1 cellular context compared by ENCODE assay signal in the genomic region with DNA sequence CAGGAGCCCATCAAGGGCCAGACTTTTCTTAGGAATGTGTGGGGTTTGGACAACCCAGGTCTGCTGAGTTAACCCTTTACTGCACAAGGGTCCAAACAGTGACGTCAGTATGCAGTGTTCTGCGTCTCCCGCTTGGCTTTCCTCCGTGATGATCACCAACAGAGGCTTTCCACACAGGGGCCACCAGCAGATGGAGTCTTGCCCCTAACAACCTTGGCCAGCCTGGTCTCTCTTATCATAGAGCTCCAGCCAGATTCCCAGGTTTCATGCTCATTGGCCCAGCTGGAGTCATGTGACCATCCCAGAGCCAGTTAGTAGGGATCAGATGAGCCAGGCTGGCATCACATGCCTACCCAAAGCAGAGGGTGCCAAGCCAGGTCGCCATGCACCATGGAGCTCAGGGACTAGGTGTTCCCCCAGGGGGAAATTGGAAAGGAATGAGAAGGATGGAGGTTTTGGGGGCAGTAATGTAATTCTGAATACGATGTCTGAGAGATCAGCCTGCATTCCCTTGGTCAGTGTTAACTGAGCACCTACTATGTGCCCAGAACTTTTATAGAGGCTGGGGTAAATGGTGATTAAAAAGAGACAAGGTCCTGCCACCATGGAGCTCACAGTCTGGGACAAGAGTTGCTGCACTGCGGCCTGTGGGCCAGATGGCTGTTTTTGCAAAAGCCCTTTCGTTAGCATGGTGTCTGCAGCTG.
TF ChIP-seq lines count a peak whose summit lies in the region.

No MANE protein-coding gene starts in this region.

TF ChIP-seq in K562, 482 proteins besides CTCF, POLR2A, EP300 and RAD21 (continued from another document and continues in another):
- TF ChIP-seq, protein P1, sequence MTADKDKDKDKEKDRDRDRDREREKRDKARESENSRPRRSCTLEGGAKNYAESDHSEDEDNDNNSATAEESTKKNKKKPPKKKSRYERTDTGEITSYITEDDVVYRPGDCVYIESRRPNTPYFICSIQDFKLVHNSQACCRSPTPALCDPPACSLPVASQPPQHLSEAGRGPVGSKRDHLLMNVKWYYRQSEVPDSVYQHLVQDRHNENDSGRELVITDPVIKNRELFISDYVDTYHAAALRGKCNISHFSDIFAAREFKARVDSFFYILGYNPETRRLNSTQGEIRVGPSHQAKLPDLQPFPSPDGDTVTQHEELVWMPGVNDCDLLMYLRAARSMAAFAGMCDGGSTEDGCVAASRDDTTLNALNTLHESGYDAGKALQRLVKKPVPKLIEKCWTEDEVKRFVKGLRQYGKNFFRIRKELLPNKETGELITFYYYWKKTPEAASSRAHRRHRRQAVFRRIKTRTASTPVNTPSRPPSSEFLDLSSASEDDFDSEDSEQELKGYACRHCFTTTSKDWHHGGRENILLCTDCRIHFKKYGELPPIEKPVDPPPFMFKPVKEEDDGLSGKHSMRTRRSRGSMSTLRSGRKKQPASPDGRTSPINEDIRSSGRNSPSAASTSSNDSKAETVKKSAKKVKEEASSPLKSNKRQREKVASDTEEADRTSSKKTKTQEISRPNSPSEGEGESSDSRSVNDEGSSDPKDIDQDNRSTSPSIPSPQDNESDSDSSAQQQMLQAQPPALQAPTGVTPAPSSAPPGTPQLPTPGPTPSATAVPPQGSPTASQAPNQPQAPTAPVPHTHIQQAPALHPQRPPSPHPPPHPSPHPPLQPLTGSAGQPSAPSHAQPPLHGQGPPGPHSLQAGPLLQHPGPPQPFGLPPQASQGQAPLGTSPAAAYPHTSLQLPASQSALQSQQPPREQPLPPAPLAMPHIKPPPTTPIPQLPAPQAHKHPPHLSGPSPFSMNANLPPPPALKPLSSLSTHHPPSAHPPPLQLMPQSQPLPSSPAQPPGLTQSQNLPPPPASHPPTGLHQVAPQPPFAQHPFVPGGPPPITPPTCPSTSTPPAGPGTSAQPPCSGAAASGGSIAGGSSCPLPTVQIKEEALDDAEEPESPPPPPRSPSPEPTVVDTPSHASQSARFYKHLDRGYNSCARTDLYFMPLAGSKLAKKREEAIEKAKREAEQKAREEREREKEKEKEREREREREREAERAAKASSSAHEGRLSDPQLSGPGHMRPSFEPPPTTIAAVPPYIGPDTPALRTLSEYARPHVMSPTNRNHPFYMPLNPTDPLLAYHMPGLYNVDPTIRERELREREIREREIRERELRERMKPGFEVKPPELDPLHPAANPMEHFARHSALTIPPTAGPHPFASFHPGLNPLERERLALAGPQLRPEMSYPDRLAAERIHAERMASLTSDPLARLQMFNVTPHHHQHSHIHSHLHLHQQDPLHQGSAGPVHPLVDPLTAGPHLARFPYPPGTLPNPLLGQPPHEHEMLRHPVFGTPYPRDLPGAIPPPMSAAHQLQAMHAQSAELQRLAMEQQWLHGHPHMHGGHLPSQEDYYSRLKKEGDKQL (CRISPR knock-in tag; IDR thresholded peaks at IDR 0.05; ENCODE audit: borderline replicate concordance): no peak
- no peak for TF ChIP-seq POLR2B (IDR thresholded peaks at IDR 0.05; ENCODE audit: low read depth, partially characterized antibody)
- TF ChIP-seq HSF4 (CRISPR knock-in tag; IDR thresholded peaks at IDR 0.05; ENCODE audit: borderline replicate concordance): no peak
- no peak for TF ChIP-seq BHLHE40 (IDR thresholded peaks at IDR 0.05; ENCODE audit: low read length)
- no peak for TF ChIP-seq ZSCAN29 (IDR thresholded peaks at IDR 0.05)
- no peak for TF ChIP-seq XRCC3 (IDR thresholded peaks at IDR 0.05)
- no peak for TF ChIP-seq ETV1 (tag; conservative IDR thresholded peaks at IDR 0.05; ENCODE audit: low read depth)
- no peak for TF ChIP-seq LEF1 (IDR thresholded peaks at IDR 0.05)
- TF ChIP-seq, protein P2, sequence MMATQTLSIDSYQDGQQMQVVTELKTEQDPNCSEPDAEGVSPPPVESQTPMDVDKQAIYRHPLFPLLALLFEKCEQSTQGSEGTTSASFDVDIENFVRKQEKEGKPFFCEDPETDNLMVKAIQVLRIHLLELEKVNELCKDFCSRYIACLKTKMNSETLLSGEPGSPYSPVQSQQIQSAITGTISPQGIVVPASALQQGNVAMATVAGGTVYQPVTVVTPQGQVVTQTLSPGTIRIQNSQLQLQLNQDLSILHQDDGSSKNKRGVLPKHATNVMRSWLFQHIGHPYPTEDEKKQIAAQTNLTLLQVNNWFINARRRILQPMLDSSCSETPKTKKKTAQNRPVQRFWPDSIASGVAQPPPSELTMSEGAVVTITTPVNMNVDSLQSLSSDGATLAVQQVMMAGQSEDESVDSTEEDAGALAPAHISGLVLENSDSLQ (IDR thresholded peaks at IDR 0.05): no peak
- no peak for TF ChIP-seq OTX1 (CRISPR knock-in tag; IDR thresholded peaks at IDR 0.05)
- TF ChIP-seq, protein P3, sequence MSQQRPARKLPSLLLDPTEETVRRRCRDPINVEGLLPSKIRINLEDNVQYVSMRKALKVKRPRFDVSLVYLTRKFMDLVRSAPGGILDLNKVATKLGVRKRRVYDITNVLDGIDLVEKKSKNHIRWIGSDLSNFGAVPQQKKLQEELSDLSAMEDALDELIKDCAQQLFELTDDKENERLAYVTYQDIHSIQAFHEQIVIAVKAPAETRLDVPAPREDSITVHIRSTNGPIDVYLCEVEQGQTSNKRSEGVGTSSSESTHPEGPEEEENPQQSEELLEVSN (IDR thresholded peaks at IDR 0.05; ENCODE audit: borderline replicate concordance in 1 of 2, extremely low read depth in 1 of 2, insufficient read depth in 1 of 2, insufficient read length in 1 of 2, low read depth in 1 of 2, low read length in 1 of 2, poor library complexity in 1 of 2, severe bottlenecking in 1 of 2): no peak
- TF ChIP-seq ZNF586 (CRISPR knock-in tag; conservative IDR thresholded peaks at IDR 0.05): no peak
- TF ChIP-seq BCL6 (CRISPR knock-in tag; IDR thresholded peaks at IDR 0.05): no peak
- TF ChIP-seq, protein P4, sequence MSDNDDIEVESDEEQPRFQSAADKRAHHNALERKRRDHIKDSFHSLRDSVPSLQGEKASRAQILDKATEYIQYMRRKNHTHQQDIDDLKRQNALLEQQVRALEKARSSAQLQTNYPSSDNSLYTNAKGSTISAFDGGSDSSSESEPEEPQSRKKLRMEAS (CRISPR knock-in tag; IDR thresholded peaks at IDR 0.05): no peak
- TF ChIP-seq CBX8 (IDR thresholded peaks at IDR 0.05; ENCODE audit: borderline replicate concordance, extremely low read depth, low read depth, low read length, poor library complexity, severe bottlenecking): no peak
- TF ChIP-seq RCOR1 (IDR thresholded peaks at IDR 0.05; ENCODE audit: borderline replicate concordance in 1 of 2, low read depth in 2 of 2, low read length in 2 of 2): peak in 1 of 2 experiments; percentile 79; a peak in 1 of 4 replicates
- no peak for TF ChIP-seq TAF7 (tag; IDR thresholded peaks at IDR 0.05)
- TF ChIP-seq SOX6 (IDR thresholded peaks at IDR 0.05): peak; percentile 36; the same call in 1 of the 2 replicates
- no peak for TF ChIP-seq SREBF1 (IDR thresholded peaks at IDR 0.05; ENCODE audit: borderline replicate concordance, low read depth, low read length)
- TF ChIP-seq, protein P5, sequence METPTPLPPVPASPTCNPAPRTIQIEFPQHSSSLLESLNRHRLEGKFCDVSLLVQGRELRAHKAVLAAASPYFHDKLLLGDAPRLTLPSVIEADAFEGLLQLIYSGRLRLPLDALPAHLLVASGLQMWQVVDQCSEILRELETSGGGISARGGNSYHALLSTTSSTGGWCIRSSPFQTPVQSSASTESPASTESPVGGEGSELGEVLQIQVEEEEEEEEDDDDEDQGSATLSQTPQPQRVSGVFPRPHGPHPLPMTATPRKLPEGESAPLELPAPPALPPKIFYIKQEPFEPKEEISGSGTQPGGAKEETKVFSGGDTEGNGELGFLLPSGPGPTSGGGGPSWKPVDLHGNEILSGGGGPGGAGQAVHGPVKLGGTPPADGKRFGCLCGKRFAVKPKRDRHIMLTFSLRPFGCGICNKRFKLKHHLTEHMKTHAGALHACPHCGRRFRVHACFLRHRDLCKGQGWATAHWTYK (CRISPR knock-in tag; IDR thresholded peaks at IDR 0.05): no peak
- peak; percentile 69 for TF ChIP-seq CBFA2T2 (conservative IDR thresholded peaks at IDR 0.05)
- no peak for TF ChIP-seq MCM2 (IDR thresholded peaks at IDR 0.05; ENCODE audit: low read depth)
- TF ChIP-seq BRD4 (IDR thresholded peaks at IDR 0.05): no peak
- TF ChIP-seq ZNF695 (CRISPR knock-in tag; IDR thresholded peaks at IDR 0.05): no peak
- TF ChIP-seq, protein P6, sequence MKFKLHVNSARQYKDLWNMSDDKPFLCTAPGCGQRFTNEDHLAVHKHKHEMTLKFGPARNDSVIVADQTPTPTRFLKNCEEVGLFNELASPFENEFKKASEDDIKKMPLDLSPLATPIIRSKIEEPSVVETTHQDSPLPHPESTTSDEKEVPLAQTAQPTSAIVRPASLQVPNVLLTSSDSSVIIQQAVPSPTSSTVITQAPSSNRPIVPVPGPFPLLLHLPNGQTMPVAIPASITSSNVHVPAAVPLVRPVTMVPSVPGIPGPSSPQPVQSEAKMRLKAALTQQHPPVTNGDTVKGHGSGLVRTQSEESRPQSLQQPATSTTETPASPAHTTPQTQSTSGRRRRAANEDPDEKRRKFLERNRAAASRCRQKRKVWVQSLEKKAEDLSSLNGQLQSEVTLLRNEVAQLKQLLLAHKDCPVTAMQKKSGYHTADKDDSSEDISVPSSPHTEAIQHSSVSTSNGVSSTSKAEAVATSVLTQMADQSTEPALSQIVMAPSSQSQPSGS (CRISPR knock-in tag; IDR thresholded peaks at IDR 0.05): no peak
- TF ChIP-seq CAMTA2 (CRISPR knock-in tag; conservative IDR thresholded peaks at IDR 0.05): no peak
- TF ChIP-seq, protein P7, sequence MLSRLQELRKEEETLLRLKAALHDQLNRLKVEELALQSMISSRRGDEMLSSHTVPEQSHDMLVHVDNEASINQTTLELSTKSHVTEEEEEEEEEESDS (CRISPR knock-in tag; IDR thresholded peaks at IDR 0.05): no peak
- no peak for TF ChIP-seq RBM39 (optimal IDR thresholded peaks at IDR 0.05; ENCODE audit: low read depth, low read length)
- no peak for TF ChIP-seq STAT5B (CRISPR knock-in tag; IDR thresholded peaks at IDR 0.05)
- 0 out of 2 replicates have a peak, but pooled peaks have one; percentile 49 for TF ChIP-seq MTA3 (IDR thresholded peaks at IDR 0.05; ENCODE audit: borderline replicate concordance)
- peak; percentile 56 for TF ChIP-seq TAL1 (IDR thresholded peaks at IDR 0.05)
- TF ChIP-seq GATA2 (CRISPR knock-in tag; IDR thresholded peaks at IDR 0.05): peak; percentile 52
- no peak for TF ChIP-seq RBM25 (IDR thresholded peaks at IDR 0.05; ENCODE audit: low read depth, low read length, severe bottlenecking)
- TF ChIP-seq YY1 (IDR thresholded peaks at IDR 0.05; ENCODE audit: borderline replicate concordance in 1 of 3, control insufficient read depth in 1 of 3, extremely low read depth in 1 of 3, insufficient read depth in 3 of 3, insufficient read length in 1 of 3, insufficient replicate concordance in 2 of 3, low read depth in 1 of 3, low read length in 2 of 3): no peak
- TF ChIP-seq, protein P8, sequence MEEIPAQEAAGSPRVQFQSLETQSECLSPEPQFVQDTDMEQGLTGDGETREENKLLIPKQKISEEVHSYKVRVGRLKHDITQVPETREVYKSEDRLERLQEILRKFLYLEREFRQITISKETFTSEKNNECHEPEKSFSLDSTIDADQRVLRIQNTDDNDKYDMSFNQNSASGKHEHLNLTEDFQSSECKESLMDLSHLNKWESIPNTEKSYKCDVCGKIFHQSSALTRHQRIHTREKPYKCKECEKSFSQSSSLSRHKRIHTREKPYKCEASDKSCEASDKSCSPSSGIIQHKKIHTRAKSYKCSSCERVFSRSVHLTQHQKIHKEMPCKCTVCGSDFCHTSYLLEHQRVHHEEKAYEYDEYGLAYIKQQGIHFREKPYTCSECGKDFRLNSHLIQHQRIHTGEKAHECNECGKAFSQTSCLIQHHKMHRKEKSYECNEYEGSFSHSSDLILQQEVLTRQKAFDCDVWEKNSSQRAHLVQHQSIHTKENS (CRISPR knock-in tag; IDR thresholded peaks at IDR 0.05): no peak
- TF ChIP-seq ZNF347 (CRISPR knock-in tag; IDR thresholded peaks at IDR 0.05; ENCODE audit: low read depth): no peak
- TF ChIP-seq, protein P9, sequence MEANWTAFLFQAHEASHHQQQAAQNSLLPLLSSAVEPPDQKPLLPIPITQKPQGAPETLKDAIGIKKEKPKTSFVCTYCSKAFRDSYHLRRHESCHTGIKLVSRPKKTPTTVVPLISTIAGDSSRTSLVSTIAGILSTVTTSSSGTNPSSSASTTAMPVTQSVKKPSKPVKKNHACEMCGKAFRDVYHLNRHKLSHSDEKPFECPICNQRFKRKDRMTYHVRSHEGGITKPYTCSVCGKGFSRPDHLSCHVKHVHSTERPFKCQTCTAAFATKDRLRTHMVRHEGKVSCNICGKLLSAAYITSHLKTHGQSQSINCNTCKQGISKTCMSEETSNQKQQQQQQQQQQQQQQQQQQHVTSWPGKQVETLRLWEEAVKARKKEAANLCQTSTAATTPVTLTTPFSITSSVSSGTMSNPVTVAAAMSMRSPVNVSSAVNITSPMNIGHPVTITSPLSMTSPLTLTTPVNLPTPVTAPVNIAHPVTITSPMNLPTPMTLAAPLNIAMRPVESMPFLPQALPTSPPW (CRISPR knock-in tag; IDR thresholded peaks at IDR 0.05): no peak
- TF ChIP-seq, protein P10, sequence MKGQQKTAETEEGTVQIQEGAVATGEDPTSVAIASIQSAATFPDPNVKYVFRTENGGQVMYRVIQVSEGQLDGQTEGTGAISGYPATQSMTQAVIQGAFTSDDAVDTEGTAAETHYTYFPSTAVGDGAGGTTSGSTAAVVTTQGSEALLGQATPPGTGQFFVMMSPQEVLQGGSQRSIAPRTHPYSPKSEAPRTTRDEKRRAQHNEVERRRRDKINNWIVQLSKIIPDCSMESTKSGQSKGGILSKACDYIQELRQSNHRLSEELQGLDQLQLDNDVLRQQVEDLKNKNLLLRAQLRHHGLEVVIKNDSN (CRISPR knock-in tag; IDR thresholded peaks at IDR 0.05): peak; percentile 91
- TF ChIP-seq NFIC (IDR thresholded peaks at IDR 0.05): peak; percentile 37
- no peak for TF ChIP-seq ZNF134 (CRISPR knock-in tag; conservative IDR thresholded peaks at IDR 0.05)
- TF ChIP-seq SAFB (IDR thresholded peaks at IDR 0.05; ENCODE audit: borderline replicate concordance, low read depth, low read length): no peak
- no peak for TF ChIP-seq HNRNPK (IDR thresholded peaks at IDR 0.05; ENCODE audit: low read depth, low read length, poor library complexity, severe bottlenecking)
- peak; percentile 97 for TF ChIP-seq TOE1 (IDR thresholded peaks at IDR 0.05; ENCODE audit: borderline replicate concordance)
- TF ChIP-seq TOE1 (CRISPR knock-in tag; IDR thresholded peaks at IDR 0.05; ENCODE audit: borderline replicate concordance, low read depth): no peak
- peak; percentile 43; the same call in 1 of the 2 replicates for TF ChIP-seq L3MBTL2 (IDR thresholded peaks at IDR 0.05)
- 0 out of 2 replicates have a peak, but pooled peaks have one; percentile 48 for TF ChIP-seq SMC3 (conservative IDR thresholded peaks at IDR 0.05; ENCODE audit: insufficient read depth, low read depth, low read length)
- no peak for TF ChIP-seq ASH1L (IDR thresholded peaks at IDR 0.05; ENCODE audit: borderline replicate concordance, low read depth, partially characterized antibody)
- no peak for TF ChIP-seq SAFB2 (IDR thresholded peaks at IDR 0.05; ENCODE audit: borderline replicate concordance, low read depth, low read length, severe bottlenecking)
- TF ChIP-seq, protein P11, sequence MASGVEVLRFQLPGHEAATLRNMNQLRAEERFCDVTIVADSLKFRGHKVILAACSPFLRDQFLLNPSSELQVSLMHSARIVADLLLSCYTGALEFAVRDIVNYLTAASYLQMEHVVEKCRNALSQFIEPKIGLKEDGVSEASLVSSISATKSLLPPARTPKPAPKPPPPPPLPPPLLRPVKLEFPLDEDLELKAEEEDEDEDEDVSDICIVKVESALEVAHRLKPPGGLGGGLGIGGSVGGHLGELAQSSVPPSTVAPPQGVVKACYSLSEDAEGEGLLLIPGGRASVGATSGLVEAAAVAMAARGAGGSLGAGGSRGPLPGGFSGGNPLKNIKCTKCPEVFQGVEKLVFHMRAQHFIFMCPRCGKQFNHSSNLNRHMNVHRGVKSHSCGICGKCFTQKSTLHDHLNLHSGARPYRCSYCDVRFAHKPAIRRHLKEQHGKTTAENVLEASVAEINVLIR (CRISPR knock-in tag; IDR thresholded peaks at IDR 0.05): no peak
- TF ChIP-seq CBFA2T3 (IDR thresholded peaks at IDR 0.05): peak; percentile 68
- no peak for TF ChIP-seq ZNF551 (CRISPR knock-in tag; IDR thresholded peaks at IDR 0.05)
